In the genomic region with DNA sequence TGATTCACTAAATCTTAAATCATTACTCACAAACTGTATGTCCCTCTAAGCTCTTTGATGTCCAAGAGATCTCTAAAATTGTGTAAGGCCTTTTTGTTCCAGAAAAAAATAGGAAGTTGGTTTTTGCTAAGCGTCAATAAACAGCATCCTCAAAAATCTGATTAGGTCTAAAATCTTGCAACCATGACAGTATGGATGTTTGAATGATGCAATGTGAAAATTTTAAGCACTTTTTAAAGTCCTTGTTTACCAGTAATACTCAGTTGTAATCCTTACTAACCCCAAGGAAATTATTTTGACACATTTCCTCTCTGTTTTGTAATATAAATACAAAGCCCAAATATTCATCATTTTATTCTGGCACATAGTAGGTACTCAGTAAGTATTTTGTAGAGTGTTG, we compare ENCODE assay signal across 18 cellular contexts. TPM values are rescaled to one million over a fixed set of nuclear protein-coding genes. Genes with fewer than 3 reads are reported as not detected.
DNase-seq lines count a peak whose midpoint lies in the region; ATAC-seq, FAIRE-seq and TF ChIP-seq lines count a peak whose summit lies in the region.
"Had no signal": no experiment of that assay in that cellular context is flagged by ENCODE, and none has a peak within 500 bp of the region (broad histone marks: within the 10 kb centered on the region; RNA-seq: fewer than 3 reads in every experiment).

No MANE protein-coding gene starts in this region.

- TF ChIP-seq CTCF in A549 (IDR thresholded peaks at IDR 0.05) (no peak), K562 (IDR thresholded peaks at IDR 0.05 in 2 of 3, conservative IDR thresholded peaks at IDR 0.05 in 1 of 3; ENCODE audit: insufficient read depth in 2 of 3, low read depth in 1 of 3, low read length in 3 of 3) (no peak), foreskin keratinocyte (conservative IDR thresholded peaks at IDR 0.05) (no peak), GM20000 (IDR thresholded peaks at IDR 0.05; ENCODE audit: extremely low read depth, missing control alignments) (no peak)

- TF ChIP-seq EP300 in A549 (IDR thresholded peaks at IDR 0.05) = no peak
- TF ChIP-seq EP300 in K562 (IDR thresholded peaks at IDR 0.05; ENCODE audit: low read length) = no peak

- 95% methylated on average over 1 of the region's 1 CpG for WGBS in A549 (ENCODE audit: missing lambda C conversion rate)
- 0% methylated on average over 1 of the region's 1 CpG for WGBS in K562 (ENCODE audit: insufficient coverage, low coverage, missing lambda C conversion rate)

- H3K4me2 ChIP-seq in A549 (peak overlapping the region; percentile 93; the same call in 1 of the 3 replicates), Karpas-422 (ENCODE audit: low read depth, low read length, poor library complexity, severe bottlenecking) (peak overlapping the region; percentile 85), K562 (ENCODE audit: insufficient read depth, low read length) (no peak overlapping the region)

- POLR2A ChIA-PET in A549 (lab: Yijun Ruan, JAX) (interaction anchor here (0.6 kb wide), 1 partner anchor 13 kb away, joined by 8 read pairs; no protein-coding TSS in a partner anchor), K562 (lab: Yijun Ruan, JAX) (no interaction called here)

- no peaks in the 10 kb centered on the region for H3K9me1 ChIP-seq in K562 (ENCODE audit: control insufficient read depth, insufficient read depth, low read length)

- CTCF ChIA-PET in A549 (lab: Yijun Ruan, JAX) (interaction anchor here (0.8 to 1.4 kb wide), 2 partner anchors 16 to 96 kb away, joined by 3 read pairs; no protein-coding TSS in a partner anchor), K562 (lab: Yijun Ruan, JAX; ENCODE audit: low intra/inter-chr PET ratio) (no interaction called here)

- H3K4me3 ChIP-seq in A549 = no peak overlapping the region
- no peak overlapping the region for H3K4me3 ChIP-seq in Karpas-422 (ENCODE audit: low read length)
- no peak overlapping the region for H3K4me3 ChIP-seq in K562
- H3K4me3 ChIP-seq: GM12878, HAP-1 had no signal

- intact Hi-C loops in K562 (cut with micrococcal nuclease) = no loop called here

- in situ Hi-C loops in K562 (cut with MboI) = no loop called here

- H2AFZ ChIP-seq in Karpas-422 (ENCODE audit: low read length) (no peak overlapping the region), K562 (ENCODE audit: low read depth, low read length) (no peak overlapping the region)

- no peaks in the 10 kb centered on the region for H3K9me2 ChIP-seq in Karpas-422 (replicated peaks; ENCODE audit: insufficient read depth, low read length)

- H3K79me2 ChIP-seq in Karpas-422 (ENCODE audit: low read length) (peaks cover 100% of the 10 kb centered on the region), K562 (ENCODE audit: control insufficient read depth, insufficient read depth, low read length) (no peaks in the 10 kb centered on the region)

- DNase-seq in A549 (ENCODE audit: low read depth in 1 of 2, low spot score in 1 of 2) (no peak), Karpas-422 (no peak), K562 (ENCODE audit: extremely low read depth in 1 of 4, low spot score in 3 of 4) (no peak), foreskin keratinocyte (no peak), GM20000 (ENCODE audit: low spot score) (no peak)
- DNase-seq in activated CD4-positive, CD25-positive, alpha-beta regulatory T cell (lab: John Stamatoyannopoulos, UW) = no peak
- DNase-seq: C1 segment of cervical spinal cord; CD4-positive, alpha-beta memory T cell; DMS79; HFFc6; IMR-90 had no signal

- H3K4me1 ChIP-seq in A549 (peaks cover 61% of the 10 kb centered on the region), Karpas-422 (ENCODE audit: low read length) (peaks cover 90% of the 10 kb centered on the region), K562 (replicated peaks in 1 of 2; ENCODE audit: control insufficient read depth in 2 of 2, insufficient read depth in 2 of 2, low read length in 2 of 2) (no peaks in the 10 kb centered on the region), foreskin keratinocyte (peaks cover 33% of the 10 kb centered on the region)

- TF ChIP-seq RAD21 in A549 (conservative IDR thresholded peaks at IDR 0.05 in 1 of 2, IDR thresholded peaks at IDR 0.05 in 1 of 2) = no peak
- no peak for TF ChIP-seq RAD21 in K562 (CRISPR knock-in tag; conservative IDR thresholded peaks at IDR 0.05 in 1 of 2, IDR thresholded peaks at IDR 0.05 in 1 of 2)

- TF ChIP-seq POLR2A in A549 (IDR thresholded peaks at IDR 0.05; ENCODE audit: low read length) (no peak), K562 (conservative IDR thresholded peaks at IDR 0.05) (no peak)

- H4K20me1 ChIP-seq in Karpas-422 (ENCODE audit: insufficient read depth, low read depth, low read length) (peaks cover 5% of the 10 kb centered on the region), K562 (replicated peaks; ENCODE audit: control insufficient read depth, insufficient read depth, low read length) (no peaks in the 10 kb centered on the region)

- no peaks in the 10 kb centered on the region for H3K27me3 ChIP-seq in Karpas-422 (ENCODE audit: low read length)
- H3K27me3 ChIP-seq in K562 (ENCODE audit: control insufficient read depth in 2 of 2, insufficient read depth in 2 of 2, low read length in 2 of 2) = peaks cover 3 to 4% of the 10 kb centered on the region in 2 experiments; a peak in 2 of 5 replicates
- no peaks in the 10 kb centered on the region for H3K27me3 ChIP-seq in foreskin keratinocyte

- H3K9ac ChIP-seq in Karpas-422 (ENCODE audit: low read length) = no peak overlapping the region; the same call in 1 of the 2 replicates
- no peak overlapping the region for H3K9ac ChIP-seq in K562 (ENCODE audit: insufficient read depth in 1 of 2, low read depth in 2 of 2, low read length in 2 of 2)

- H3K36me3 ChIP-seq in Karpas-422 (ENCODE audit: insufficient read depth, low read length) = peaks cover 11% of the 10 kb centered on the region; the same call in 1 of the 2 replicates
- no peaks in the 10 kb centered on the region for H3K36me3 ChIP-seq in K562 (ENCODE audit: control insufficient read depth, insufficient read depth, low read length)
- H3K36me3 ChIP-seq: HAP-1 had no signal

- no peak overlapping the region for H3K27ac ChIP-seq in A549
- peak overlapping the region; percentile 92 for H3K27ac ChIP-seq in Karpas-422 (ENCODE audit: low read length)
- no peak overlapping the region for H3K27ac ChIP-seq in K562 (ENCODE audit: extremely low read depth, low read depth, low read length)
- H3K27ac ChIP-seq in foreskin keratinocyte = peak overlapping the region; percentile 77
- H3K27ac ChIP-seq: HL-60 had no signal

- FAIRE-seq in A549 (lab: Jason Lieb, UNC) (no peak), K562 (lab: Jason Lieb, UNC) (no peak)
- FAIRE-seq: GM12878, GM18507, H1 had no signal

- H3K9me3 ChIP-seq in A549 (no peaks in the 10 kb centered on the region), Karpas-422 (ENCODE audit: low read length) (no peaks in the 10 kb centered on the region), K562 (replicated peaks; ENCODE audit: control insufficient read depth, insufficient read depth, low read depth, low read length) (no peaks in the 10 kb centered on the region)
- H3K9me3 ChIP-seq: HAP-1 had no signal

- BruUV-seq in K562 (replicated peaks; lab: Mats Ljungman, UMichigan) = no TSS peak

- ATAC-seq in A549 = no peak
- no peak for ATAC-seq in K562
- no peak for ATAC-seq in foreskin keratinocyte
- no peak for ATAC-seq in HG03565 (IDR thresholded peaks at IDR 0.05; ENCODE audit: unreplicated experiment)
- ATAC-seq in GM21723 (IDR thresholded peaks at IDR 0.05; ENCODE audit: unreplicated experiment) = no peak

TF ChIP-seq in A549, 52 proteins besides CTCF, POLR2A, EP300 and RAD21 (continues in another document):
- no peak for TF ChIP-seq SREBF2 (IDR thresholded peaks at IDR 0.05)
- TF ChIP-seq MYC (IDR thresholded peaks at IDR 0.05; ENCODE audit: borderline replicate concordance, low read length) = no peak
- no peak for TF ChIP-seq ESRRA (IDR thresholded peaks at IDR 0.05; ENCODE audit: borderline replicate concordance, low read length)
- no peak for TF ChIP-seq POLR2AphosphoS2 (conservative IDR thresholded peaks at IDR 0.05; ENCODE audit: low read length)
- TF ChIP-seq GATA3 (IDR thresholded peaks at IDR 0.05; ENCODE audit: borderline replicate concordance) = no peak

TF ChIP-seq in K562, 482 proteins besides CTCF, POLR2A, EP300 and RAD21 (continues in another document):
- TF ChIP-seq ZNF212 (CRISPR knock-in tag; IDR thresholded peaks at IDR 0.05) = no peak
- TF ChIP-seq E2F5 (CRISPR knock-in tag; IDR thresholded peaks at IDR 0.05) = no peak

RNA-seq across cellular contexts. Expression of gene MET, which starts 6.8 kb away (rescaled TPM):
- polyA plus RNA-seq in A549 (2011; rRNA removed) = 161 and 165 TPM in 2 replicates
- polyA plus RNA-seq in A549 (2012; cell fraction: cytosol; rRNA removed) = 35.2 and 44.0 TPM in 2 replicates
- polyA plus RNA-seq in A549 (2012; cell fraction: nucleus; rRNA removed) = 33.9 and 45.5 TPM in 2 replicates
- 65.1 to 77.9 TPM (median 72.3 TPM) in 3 replicates for polyA plus RNA-seq in A549 (2017; fragmentation: RNase III; extraction: RNeasy Plus Mini Kit Qiagen cat#74134 plus additional on column Dnase treatment)
- 417 and 431 TPM in 2 replicates for polyA minus RNA-seq in A549 (2011; rRNA and poly(A)+ RNA removed)
- 118 and 158 TPM in 2 replicates for total RNA-seq in Karpas-422 (2014; rRNA removed; shearing (Covaris generic); ENCODE audit: low replicate concordance)
- 0.97 and 1.1 TPM in 2 replicates for total RNA-seq in K562 (2011; cell fraction: chromatin; rRNA removed; ENCODE audit: low replicate concordance)
- 0.66 and 0.83 TPM in 2 replicates for total RNA-seq in K562 (2011; cell fraction: nucleolus; rRNA removed)
- total RNA-seq in K562 (2011; cell fraction: nucleoplasm; rRNA removed) = 1.3 and 1.9 TPM in 2 replicates
- 0.86 and 1.5 TPM in 2 replicates for total RNA-seq in K562 (2014; rRNA removed)
- 0.70 and 0.84 TPM in 2 replicates for total RNA-seq in K562 (2014; rRNA removed; fragmentation: Illumina TruSeq; extraction: Trizol)
- 0.83 and 1.1 TPM in 2 replicates for total RNA-seq in K562 (2015; rRNA removed; fragmentation: Illumina TruSeq; extraction: Trizol)
- 0.65 and 1.2 TPM in 2 replicates for total RNA-seq in K562 (2021)
- 0.22 and 2.4 TPM in 2 replicates for polyA plus RNA-seq in K562 (2011; rRNA removed)
- polyA plus RNA-seq in K562 (2011; cell fraction: cytosol; rRNA removed) = 0.21 and 0.69 TPM in 2 replicates
- 0.48 and 0.97 TPM in 2 replicates for polyA plus RNA-seq in K562 (2011; cell fraction: nucleus; rRNA removed)
- polyA plus RNA-seq in K562 (2012) = 1.5 and 2.0 TPM in 2 replicates
- polyA plus RNA-seq in K562 (2014; fragmentation: Illumina TruSeq; extraction: Trizol) = 1.1 and 1.3 TPM in 2 replicates
- 1 to 10 TPM; 1.3 to 1.5 TPM for polyA plus RNA-seq in K562 (2014; fragmentation: Nextera tagmentation; extraction: Ambion mirVana)
- 0.47 and 0.90 TPM in 2 replicates for polyA plus RNA-seq in K562 (2014; rRNA removed)
- 0.90 and 2.0 TPM in 2 replicates for polyA minus RNA-seq in K562 (2011; rRNA and poly(A)+ RNA removed)
- 1.0 and 1.3 TPM in 2 replicates for polyA minus RNA-seq in K562 (2011; cell fraction: cytosol; rRNA and poly(A)+ RNA removed)
- polyA minus RNA-seq in K562 (2011; cell fraction: nucleus; rRNA and poly(A)+ RNA removed) = 1.3 and 2.2 TPM in 2 replicates
- 147 and 157 TPM in 2 replicates for total RNA-seq in foreskin keratinocyte
- polyA plus RNA-seq in foreskin keratinocyte = 26.7 and 30.7 TPM in 2 replicates
- polyA plus RNA-seq: CD4-positive, alpha-beta memory T cell had no signal

Comparison
In these comparisons a context has a peak if more than half of its experiments do, and no peak if none do; other contexts are left out.
1. H3K27ac ChIP-seq: peak in Karpas-422 (single experiment) and foreskin keratinocyte (single experiment); none in A549 (0 of 2) and K562 (single experiment).
2. RNA of gene MET, which starts 6.8 kb away (total RNA-seq): 118 to 158 TPM in Karpas-422 and 147 to 157 TPM in foreskin keratinocyte; 0.65 to 1.9 TPM in K562; every median in the first group is over 10 times any median in the second.
3. Of the 35 proteins assayed by ChIP-seq in both K562 and A549: peak only in K562: CEBPB; only in A549: none; in both: none; in neither: 34.